8 cellular contexts compared by ENCODE assay signal in genomic region chr5:52787600-52788504, GRCh38. TPM values are rescaled to one million over a fixed set of nuclear protein-coding genes. Genes with fewer than 3 reads are reported as not detected.
DNase-seq lines count a peak whose midpoint lies in the region; ATAC-seq lines count a peak whose summit lies in the region.

Gene ITGA1, plus strand, starts transcription at chr5:52787916. Its CDS starts 438 bp downstream, at chr5:52788354.
Gene PELO, plus strand, starts transcription at chr5:52787916. Its CDS starts 12,479 bp downstream, at chr5:52800395.

- WGBS in adipose tissue, 3 donors, result 0 to 1% (median 0%) methylated on average over 61 of the region's 61 CpGs

- intact Hi-C loops in cardiac septum (cut with DNase I), result loop anchor here (2.0 to 10.0 kb wide), 5 partner anchors 54 to 317 kb away; partner anchors contain the start of gene MOCS2

- in situ Hi-C loops in SK-MEL-5 (cut with HindIII; ENCODE audit: low pct_unique_long_range_greater_than_20kb, low sequenced_read_pairs), result no loop called here

- DNase-seq in COLO829 (ENCODE audit: low spot score), result peak; percentile 27
- DNase-seq in SK-MEL-5 (ENCODE audit: low read depth, low spot score), result peak; percentile 77
- DNase-seq in cardiac septum (ENCODE audit: low spot score), result peak; percentile 89
- DNase-seq in pons (ENCODE audit: low spot score), result peak; percentile 36
- no peak for DNase-seq in NCI-H446 treated with DMSO at 0.1 percent for 48 hours (lab: John Stamatoyannopoulos, UW)

- H3K27ac ChIP-seq in adipose tissue (ENCODE audit: low read depth, low read length), result peak within 1 kb of the TSS; percentile 29

- peak; percentile 75 for ATAC-seq in GM19395 (IDR thresholded peaks at IDR 0.05; ENCODE audit: unreplicated experiment)
- ATAC-seq in HG03457 (IDR thresholded peaks at IDR 0.05; ENCODE audit: unreplicated experiment), result peak; percentile 83

RNA-seq across cellular contexts. Expression of gene ITGA1, which starts in this region (rescaled TPM):
- total RNA-seq in SK-MEL-5 (2014; rRNA removed; shearing (Covaris generic)), result 21.1 and 29.7 TPM in 2 replicates
- polyA plus RNA-seq in SK-MEL-5 (2015; cell fraction: cytosol; rRNA removed), result 11.8 and 12.2 TPM in 2 replicates
- 14.6 and 41.5 TPM in 2 replicates for polyA plus RNA-seq in SK-MEL-5 (2015; cell fraction: nucleus; rRNA removed)
- polyA plus RNA-seq in adipose tissue, result 10 to 100 TPM in 1 of 3 donors, 1 to 10 TPM in 2; 2.4 to 19.6 (median 6.7) TPM
- 40.3 TPM for total RNA-seq in cardiac septum

RNA-seq across cellular contexts. Expression of gene PELO, which starts in this region (rescaled TPM):
- total RNA-seq in SK-MEL-5 (2014; rRNA removed; shearing (Covaris generic)), result 21.3 and 22.8 TPM in 2 replicates
- polyA plus RNA-seq in SK-MEL-5 (2015; cell fraction: cytosol; rRNA removed), result 14.0 and 15.5 TPM in 2 replicates
- 5.9 and 8.3 TPM in 2 replicates for polyA plus RNA-seq in SK-MEL-5 (2015; cell fraction: nucleus; rRNA removed)
- polyA plus RNA-seq in adipose tissue, result 10 to 100 TPM in 1 of 3 donors, 1 to 10 TPM in 2; 4.8 to 34.6 (median 5.2) TPM
- 29.3 TPM for total RNA-seq in cardiac septum
